Comparison of ENCODE assay signal across 21 cellular contexts in genomic region chr6:12102350-12102749, GRCh38.
DNase-seq lines count a peak whose midpoint lies in the region; ATAC-seq, FAIRE-seq and TF ChIP-seq lines count a peak whose summit lies in the region.
"Had no signal": no experiment of that assay in that cellular context is flagged by ENCODE, and none has a peak within 500 bp of the region (broad histone marks: within the 10 kb centered on the region; RNA-seq: fewer than 3 reads in every experiment).

No MANE protein-coding gene starts in this region.

- H3K9me3 Mint-ChIP-seq in type B pancreatic cell (no peaks in the 10 kb centered on the region), endothelial cell (ENCODE audit: unreplicated experiment) (no peaks in the 10 kb centered on the region)

- H3K27ac Mint-ChIP-seq in type B pancreatic cell (peak overlapping the region; percentile 55), endothelial cell (ENCODE audit: unreplicated experiment) (no peak overlapping the region)
- H3K27ac Mint-ChIP-seq: H9 had no signal

- H3K36me3 Mint-ChIP-seq in type B pancreatic cell (peaks cover 12% of the 10 kb centered on the region), endothelial cell (ENCODE audit: low read depth, unreplicated experiment) (no peaks in the 10 kb centered on the region)

- H3K4me3 Mint-ChIP-seq in type B pancreatic cell (peak overlapping the region; percentile 41), endothelial cell (ENCODE audit: unreplicated experiment) (no peak overlapping the region)
- H3K4me3 Mint-ChIP-seq: H9 had no signal

- H3K27me3 Mint-ChIP-seq in type B pancreatic cell, result no peaks in the 10 kb centered on the region
- peaks cover 1% of the 10 kb centered on the region for H3K27me3 Mint-ChIP-seq in endothelial cell (ENCODE audit: unreplicated experiment)
- H3K27me3 Mint-ChIP-seq: CD4-positive, CD25-positive, alpha-beta regulatory T cell had no signal

- TF ChIP-seq CTCF in cardiac muscle cell (IDR thresholded peaks at IDR 0.05; ENCODE audit: low read depth, low read length) (no peak), left lung (IDR thresholded peaks at IDR 0.05) (no peak), type B pancreatic cell (conservative IDR thresholded peaks at IDR 0.05) (no peak), endothelial cell (IDR thresholded peaks at IDR 0.05; ENCODE audit: unreplicated experiment) (no peak)

- FAIRE-seq in H54 (lab: Jason Lieb, UNC), result peak; percentile 45

- H3K27ac ChIP-seq in cardiac muscle cell (peak overlapping the region; percentile 69), left lung (no peak overlapping the region)
- H3K27ac ChIP-seq: BLaER1, GM23248, KMS-11, PC-9 had no signal

- DNase-seq in cardiac muscle cell (ENCODE audit: low read depth in 1 of 2, low spot score in 1 of 2), result peak in 1 of 2 donors; percentile 13
- DNase-seq in Right ventricle myocardium superior, result no peak
- DNase-seq in H54 (ENCODE audit: insufficient read length, low spot score), result no peak
- DNase-seq in left lung, result no peak
- no peak for DNase-seq in type B pancreatic cell (ENCODE audit: extremely low spot score, unreplicated experiment)
- DNase-seq in central memory CD4-positive, alpha-beta T cell, result no peak
- DNase-seq in endothelial cell (ENCODE audit: low spot score), result no peak
- DNase-seq: CD4-positive, CD25-positive, alpha-beta regulatory T cell; DMS79; EL; GDM1; GM23248; H9; IMR-90; NCI-H1694; NCI-H2029 treated with DMSO at 0.1 percent for 48 hours; NCI-H526 treated with DMSO at 0.1 percent for 48 hours; PC-9; SHP77 had no signal

- intact Hi-C loops in Right ventricle myocardium superior (cut with DNase I), result no loop called here
- intact Hi-C loops in left lung (cut with DNase I), result no loop called here

- H3K36me3 ChIP-seq in cardiac muscle cell (no peaks in the 10 kb centered on the region), left lung (no peaks in the 10 kb centered on the region)

- H3K27me3 ChIP-seq in cardiac muscle cell (no peaks in the 10 kb centered on the region), left lung (no peaks in the 10 kb centered on the region)
- H3K27me3 ChIP-seq: BLaER1 had no signal

- H3K9me3 ChIP-seq in cardiac muscle cell (ENCODE audit: low read depth), result no peaks in the 10 kb centered on the region
- no peaks in the 10 kb centered on the region for H3K9me3 ChIP-seq in left lung

- peaks cover 25% of the 10 kb centered on the region for H3K4me1 Mint-ChIP-seq in type B pancreatic cell (ENCODE audit: unreplicated experiment)
- H3K4me1 Mint-ChIP-seq in endothelial cell (ENCODE audit: unreplicated experiment), result no peaks in the 10 kb centered on the region
- H3K4me1 Mint-ChIP-seq: H9 had no signal

- ATAC-seq in Right ventricle myocardium superior (ENCODE audit: poor library complexity) (no peak), left lung (peak; percentile 26)

- TF ChIP-seq POLR2A in H54 (IDR thresholded peaks at IDR 0.05; ENCODE audit: low read depth, low read length), result no peak

- peaks cover 54% of the 10 kb centered on the region for H3K4me1 ChIP-seq in cardiac muscle cell (ENCODE audit: low read depth)
- no peaks in the 10 kb centered on the region for H3K4me1 ChIP-seq in left lung
- H3K4me1 ChIP-seq: BLaER1 had no signal

- H3K4me3 ChIP-seq in cardiac muscle cell (no peak overlapping the region), left lung (no peak overlapping the region)
- H3K4me3 ChIP-seq: BLaER1, GM23248, PC-9 had no signal
